Comparison of ENCODE assay signal across 1 cellular context in the genomic region with DNA sequence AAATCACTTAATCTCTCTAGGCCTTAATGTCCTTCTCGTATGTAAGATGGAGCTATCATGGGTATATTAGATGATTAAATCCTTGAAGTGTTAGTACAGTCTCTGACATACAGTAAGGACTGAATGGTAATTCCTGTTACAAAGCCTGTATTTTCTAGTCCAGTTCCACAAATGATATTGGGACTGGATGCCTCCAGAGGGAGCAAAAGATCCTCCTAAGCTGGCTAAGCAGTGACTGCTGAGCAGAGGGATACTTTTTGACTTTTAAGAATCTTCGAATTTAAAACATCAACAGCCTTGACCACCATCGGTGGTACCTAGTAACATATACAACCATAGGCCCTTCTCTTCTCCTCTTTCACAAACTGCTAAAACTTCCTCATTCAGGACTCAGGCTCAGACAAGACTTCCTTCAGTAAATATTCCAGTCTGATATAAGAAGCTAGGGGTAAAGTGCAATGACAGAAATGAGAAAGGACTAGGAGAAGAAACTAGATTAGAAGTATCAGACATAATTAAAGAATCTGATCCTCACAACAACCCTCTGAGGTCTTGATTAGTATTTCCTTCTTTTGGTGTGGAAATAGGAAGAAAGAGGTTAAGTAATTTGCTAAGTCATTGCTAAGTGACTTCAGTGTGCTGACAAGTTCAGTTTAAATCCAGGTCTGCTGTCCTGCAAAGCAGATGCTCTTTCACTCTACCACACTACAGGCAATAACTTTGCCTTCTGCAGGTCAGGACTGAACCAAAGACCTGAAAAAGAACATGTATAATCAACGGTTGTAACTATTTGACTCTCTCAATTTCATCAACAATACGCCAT.
TF ChIP-seq lines count a peak whose summit lies in the region.

No MANE protein-coding gene starts in this region.

TF ChIP-seq in HepG2, 621 proteins besides CTCF, POLR2A, EP300 and RAD21:
- TF ChIP-seq SMAD1 (CRISPR knock-in tag; IDR thresholded peaks at IDR 0.05; ENCODE audit: borderline replicate concordance, low read depth): no peak
- TF ChIP-seq STAG1 (CRISPR knock-in tag; IDR thresholded peaks at IDR 0.05): peak; percentile 54
- no peak for TF ChIP-seq ZNF792 (CRISPR knock-in tag; IDR thresholded peaks at IDR 0.05)
- TF ChIP-seq NFE2L2 (IDR thresholded peaks at IDR 0.05; ENCODE audit: low read length): 0 out of 2 replicates have a peak, but pooled peaks have one; percentile 7
TF ChIP-seq in HepG2: peak in this region for 2.
